Comparison of ENCODE assay signal across 8 cellular contexts in the genomic region with DNA sequence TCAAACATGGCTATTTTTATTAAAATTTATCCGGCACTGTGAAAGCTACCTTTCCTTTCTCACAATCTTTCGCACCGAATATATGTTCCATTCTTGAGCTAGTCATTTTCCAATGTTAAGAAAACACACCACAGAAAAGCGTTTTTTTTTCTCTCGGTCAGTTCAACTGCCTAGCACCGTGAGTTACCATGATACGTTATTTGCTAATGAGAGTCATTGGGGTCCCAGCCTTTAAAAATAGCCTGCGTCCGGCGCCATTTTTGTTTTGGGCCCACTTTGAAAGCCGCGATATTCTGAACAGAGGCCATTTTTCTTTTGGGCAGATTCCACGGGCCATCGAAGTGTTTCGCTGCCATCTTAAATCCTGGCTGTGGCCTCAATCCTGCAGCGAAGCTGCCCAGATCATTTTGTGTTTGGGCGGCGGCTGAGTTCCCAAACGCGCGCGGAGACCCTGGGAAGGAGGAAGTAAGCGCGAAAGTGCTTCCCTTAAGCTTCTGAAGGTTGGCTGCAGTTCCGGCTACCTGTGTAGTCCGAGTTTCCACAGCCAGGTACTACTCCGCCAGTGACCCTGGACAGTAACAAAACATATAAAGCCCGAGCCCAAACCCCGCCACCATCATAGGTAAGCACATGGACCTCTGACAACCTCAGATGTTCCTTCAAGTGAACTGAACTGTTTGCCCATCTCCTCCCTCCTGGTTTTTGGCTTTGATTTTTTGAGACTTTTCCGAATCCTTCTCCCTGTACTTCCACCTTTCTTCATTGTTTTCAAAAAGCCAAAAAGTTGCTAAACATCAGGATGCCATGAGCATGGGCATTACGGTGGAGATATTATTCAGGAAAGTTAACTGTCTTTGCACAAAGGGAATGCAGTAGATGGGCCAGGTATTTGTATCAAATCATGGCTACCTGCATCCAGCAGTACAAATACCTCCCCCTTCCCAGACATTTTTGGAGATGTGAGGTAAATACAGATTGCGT. TPM values are rescaled to one million over a fixed set of nuclear protein-coding genes. Genes with fewer than 3 reads are reported as not detected.
DNase-seq lines count a peak whose midpoint lies in the region; ATAC-seq, FAIRE-seq and TF ChIP-seq lines count a peak whose summit lies in the region.

A gene (plus strand): TSS at position 474 of the 981 bp plus-strand sequence. CDS start 22,900 bp downstream, outside the sequence.

- DNase-seq in BJ (ENCODE audit: low read depth) (peak; percentile 78), NCI-H524 treated with DMSO at 0.1 percent for 48 hours (lab: John Stamatoyannopoulos, UW) (peak; percentile 97), kidney tubule cell (ENCODE audit: low spot score) (peak; percentile 98)
- peak; percentile 86 for DNase-seq in activated CD4-positive, alpha-beta T cell treated with anti-CD3 and anti-CD28 coated beads for 48 hours
- DNase-seq in stimulated activated CD4-positive, alpha-beta T cell treated with anti-CD3 and anti-CD28 coated beads, Interleukin-1b, Interleukin-23, amount 100 ng/mL, for 24 hours (ENCODE audit: low read depth in 4 of 4, low spot score in 1 of 4), result peak; percentile 57 to 71 (median 64)

- POLR2A ChIA-PET in BJ (lab: Charles Lee), result no interaction called here

- H3K27me3 ChIP-seq in BJ (ENCODE audit: control insufficient read depth, insufficient read depth, low read length), result no peaks in the 10 kb centered on the region

- no peak for TF ChIP-seq CTCF in BJ (IDR thresholded peaks at IDR 0.05; ENCODE audit: insufficient read depth, low read depth, low read length)

- CTCF ChIA-PET in BJ (lab: Yijun Ruan, JAX), result interaction anchor here (0.9 to 2.4 kb wide), 5 partner anchors 102 to 1109 kb away, joined by 3 to 15 read pairs (median 4); no protein-coding TSS in a partner anchor

- ATAC-seq in GM19324 (IDR thresholded peaks at IDR 0.05; ENCODE audit: low FRiP score, unreplicated experiment) (peak; percentile 53), HG03460 (IDR thresholded peaks at IDR 0.05; ENCODE audit: unreplicated experiment) (peak; percentile 63)

- peak within 1 kb of the TSS; percentile 98 for H3K4me3 ChIP-seq in BJ (ENCODE audit: low read depth, low read length)

- FAIRE-seq in colon (lab: Jason Lieb, UNC), result peak; percentile 92

- H3K36me3 ChIP-seq in BJ (ENCODE audit: control insufficient read depth, insufficient read depth, low read length), result no peaks in the 10 kb centered on the region

RNA-seq across cellular contexts. Expression of the gene that starts here (rescaled TPM):
- polyA plus RNA-seq in BJ (2011; rRNA removed), result 1.6 and 2.3 TPM in 2 replicates
- 5.4 and 5.8 TPM in 2 replicates for polyA minus RNA-seq in BJ (2011; rRNA and poly(A)+ RNA removed)

Comparison
In these comparisons a context has a peak if more than half of its experiments do, and no peak if none do; other contexts are left out.
1. Peak in every context shown above with its lines: DNase-seq, ATAC-seq and H3K4me3 ChIP-seq.